8 cellular contexts compared by ENCODE assay signal in genomic region chr11:2445107-2445947, GRCh38. TPM values are rescaled to one million over a fixed set of nuclear protein-coding genes. Genes with fewer than 3 reads are reported as not detected.
A peak's percentile ranks its signal among the peaks of the same experiment; 100 is the strongest.
DNase-seq lines count a peak whose midpoint lies in the region; ATAC-seq and TF ChIP-seq lines count a peak whose summit lies in the region.

No MANE protein-coding gene starts in this region.

- H3K9me3 ChIP-seq in esophagus (ENCODE audit: control insufficient read depth in 2 of 2, insufficient read depth in 1 of 2, low read depth in 1 of 2, low read length in 1 of 2) = peaks cover 0 to 4% of the 10 kb centered on the region in 2 donors
- H3K9me3 ChIP-seq in trophoblast cell (ENCODE audit: insufficient read depth, low read depth, low read length) = peaks cover 10% of the 10 kb centered on the region

- no peak overlapping the region for H4K12ac ChIP-seq in trophoblast cell (ENCODE audit: low read depth, low read length)

- no peak overlapping the region for H2BK12ac ChIP-seq in trophoblast cell (ENCODE audit: low read length)

- in situ Hi-C loops in GM13977 (cut with MboI; ENCODE audit: low pct_unique_long_range_greater_than_20kb, low sequenced_read_pairs, unreplicated experiment) = no loop called here

- H3K4me2 ChIP-seq in trophoblast cell (ENCODE audit: low read length) = peak overlapping the region; percentile 52

- no peak overlapping the region for H3K27ac Mint-ChIP-seq in T-helper 2 cell treated with Interferon-gamma antibody and Interleukin-4, amounts not matched to agents 5 μg/mL and 100 μg/mL, for 36 hours

- WGBS in esophagus, 2 donors = 5 to 7% methylated on average over 63 to 80 of the region's 80 CpGs
- WGBS in trophoblast cell (ENCODE audit: extremely low coverage, insufficient coverage, insufficient read length) = no CpG with 5 or more reads among the region's 80 CpGs

- H2AK5ac ChIP-seq in trophoblast cell (ENCODE audit: low read length) = no peak overlapping the region

- no peak overlapping the region for H3K27ac ChIP-seq in esophagus (ENCODE audit: low read depth in 2 of 2, low read length in 1 of 2)
- no peak overlapping the region for H3K27ac ChIP-seq in trophoblast cell (ENCODE audit: low read depth, low read length)

- no peaks in the 10 kb centered on the region for H3K27me3 ChIP-seq in esophagus (ENCODE audit: control insufficient read depth in 1 of 2, insufficient read depth in 2 of 2, low read length in 2 of 2)
- peaks cover 33% of the 10 kb centered on the region for H3K27me3 ChIP-seq in trophoblast cell (ENCODE audit: insufficient read depth, low read length)

- H3K4ac ChIP-seq in trophoblast cell (ENCODE audit: low read depth, low read length) = no peak overlapping the region

- ATAC-seq in HG03039 (IDR thresholded peaks at IDR 0.05; ENCODE audit: unreplicated experiment) (no peak), GM21390 (IDR thresholded peaks at IDR 0.05; ENCODE audit: unreplicated experiment) (no peak)

- no peak overlapping the region for H3K9ac ChIP-seq in trophoblast cell (ENCODE audit: low read length)

- no peak for TF ChIP-seq CTCF in GM13977 (IDR thresholded peaks at IDR 0.05; ENCODE audit: extremely low read depth, insufficient read depth, missing control alignments)

- peaks cover 12% of the 10 kb centered on the region for H3K4me1 Mint-ChIP-seq in T-helper 2 cell treated with Interferon-gamma antibody and Interleukin-4, amounts not matched to agents 5 μg/mL and 100 μg/mL, for 36 hours (ENCODE audit: low read depth)

- H3K23ac ChIP-seq in trophoblast cell (ENCODE audit: low read length) = no peak overlapping the region

- H3K79me1 ChIP-seq in trophoblast cell (ENCODE audit: low read length) = no peaks in the 10 kb centered on the region

- H3K27me3 Mint-ChIP-seq in T-helper 2 cell treated with Interferon-gamma antibody and Interleukin-4, amounts not matched to agents 5 μg/mL and 100 μg/mL, for 36 hours (ENCODE audit: low read depth) = peaks cover 14% of the 10 kb centered on the region

- H3K79me2 ChIP-seq in trophoblast cell (ENCODE audit: control insufficient read depth, insufficient read depth, low read length, poor library complexity) = no peaks in the 10 kb centered on the region

- no peak overlapping the region for H3K14ac ChIP-seq in trophoblast cell (ENCODE audit: low read length)

- DNase-seq in GM13977 (ENCODE audit: low spot score) = peak; percentile 39
- peak; percentile 18 for DNase-seq in T-helper 2 cell treated with Interferon-gamma antibody and Interleukin-4, amounts not matched to agents 5 μg/mL and 100 μg/mL, for 36 hours (ENCODE audit: low spot score)
- no peak for DNase-seq in trophoblast cell
- DNase-seq in NCI-H524 treated with DMSO at 0.1 percent for 48 hours (lab: John Stamatoyannopoulos, UW) = no peak
- DNase-seq in retina = no peak

- H3K36me3 ChIP-seq in esophagus (ENCODE audit: control insufficient read depth in 2 of 2, insufficient read depth in 2 of 2, low read length in 1 of 2) = no peaks in the 10 kb centered on the region
- H3K36me3 ChIP-seq in trophoblast cell (ENCODE audit: control insufficient read depth in 1 of 2, insufficient read depth in 2 of 2, low read length in 2 of 2) = no peaks in the 10 kb centered on the region

- H3K4me3 Mint-ChIP-seq in T-helper 2 cell treated with Interferon-gamma antibody and Interleukin-4, amounts not matched to agents 5 μg/mL and 100 μg/mL, for 36 hours = peak overlapping the region; percentile 88

- H3K4me1 ChIP-seq in esophagus (ENCODE audit: control insufficient read depth in 2 of 2, insufficient read depth in 2 of 2, low read length in 1 of 2) (peaks cover 7 to 10% of the 10 kb centered on the region in 2 donors), trophoblast cell (ENCODE audit: control insufficient read depth in 1 of 2, insufficient read depth in 2 of 2, low read length in 2 of 2) (no peaks in the 10 kb centered on the region)

- H3K18ac ChIP-seq in trophoblast cell (ENCODE audit: low read length) = no peak overlapping the region

- H4K8ac ChIP-seq in trophoblast cell (ENCODE audit: low read depth, low read length) = no peak overlapping the region

- H3K9me3 Mint-ChIP-seq in T-helper 2 cell treated with Interferon-gamma antibody and Interleukin-4, amounts not matched to agents 5 μg/mL and 100 μg/mL, for 36 hours = no peaks in the 10 kb centered on the region

- no peak overlapping the region for H2BK5ac ChIP-seq in trophoblast cell (ENCODE audit: low read depth, low read length, poor library complexity)

- H2BK120ac ChIP-seq in trophoblast cell (ENCODE audit: insufficient read depth, low read length, poor library complexity) = no peak overlapping the region

- no peak overlapping the region for H2AFZ ChIP-seq in trophoblast cell (ENCODE audit: insufficient read depth, low read length, poor library complexity)

- H4K91ac ChIP-seq in trophoblast cell (ENCODE audit: low read depth, low read length) = no peak overlapping the region

- H3K4me3 ChIP-seq in esophagus (ENCODE audit: low read depth in 1 of 2, low read length in 2 of 2) = peak overlapping the region; percentile 41 to 44
- H3K4me3 ChIP-seq in trophoblast cell (ENCODE audit: low read depth, low read length) = no peak overlapping the region

- H3K36me3 Mint-ChIP-seq in T-helper 2 cell treated with Interferon-gamma antibody and Interleukin-4, amounts not matched to agents 5 μg/mL and 100 μg/mL, for 36 hours (ENCODE audit: low read depth) = no peaks in the 10 kb centered on the region

RNA-seq across cellular contexts. Expression of gene KCNQ1, which starts 0.5 kb away (rescaled TPM):
- under 1 TPM; 0.31 to 0.52 TPM for polyA plus RNA-seq in esophagus
- 0.53 and 0.64 TPM in 2 replicates for polyA plus RNA-seq in trophoblast cell (2013)

RNA-seq across cellular contexts. Expression of gene TRPM5, which starts 1.0 kb away (rescaled TPM):
- under 1 TPM in 1 of 2 donors, not detected in 1; 0.01 TPM for polyA plus RNA-seq in esophagus
- polyA plus RNA-seq in trophoblast cell (2013) = 0.03 and 0.04 TPM in 2 replicates

RNA-seq across cellular contexts. Expression of gene TSSC4, which starts 44.8 kb away (rescaled TPM):
- polyA plus RNA-seq in esophagus = 10 to 100 TPM; 29.5 to 34.6 TPM
- polyA plus RNA-seq in trophoblast cell (2013) = 87.7 and 88.6 TPM in 2 replicates

Comparison
In these comparisons a context has a peak if more than half of its experiments do, and no peak if none do; other contexts are left out.
1. DNase-seq: peak in GM13977 (single experiment) and T-helper 2 cell treated with Interferon-gamma antibody and Interleukin-4, amounts not matched to agents 5 μg/mL and 100 μg/mL, for 36 hours (single experiment); none in trophoblast cell (0 of 2), NCI-H524 treated with DMSO at 0.1 percent for 48 hours (single experiment) and retina (single experiment).